20 cellular contexts compared by ENCODE assay signal in the genomic region with DNA sequence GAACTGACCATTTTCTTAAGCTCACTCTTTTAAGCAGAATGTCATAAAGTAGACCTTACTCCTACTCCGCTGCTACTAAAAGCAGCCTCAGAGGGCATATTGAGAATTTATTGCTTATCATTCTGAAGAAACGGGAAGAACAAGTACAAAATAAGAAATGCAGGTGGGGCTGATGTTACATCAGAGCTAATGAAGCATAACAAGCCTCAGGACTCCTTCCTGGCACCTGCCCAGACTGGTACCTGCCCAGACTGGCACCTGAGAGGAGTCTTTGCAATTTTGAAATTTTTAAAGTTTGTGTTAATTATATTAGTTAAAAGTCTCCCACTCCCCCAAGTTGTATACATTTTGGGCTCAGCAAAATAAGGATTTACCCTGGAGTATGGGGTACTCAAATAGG.
"Had no signal": no experiment of that assay in that cellular context is flagged by ENCODE, and none has a peak within 500 bp of the region (broad histone marks: within the 10 kb centered on the region; RNA-seq: fewer than 3 reads in every experiment).

No MANE protein-coding gene starts in this region.

- H3K4me1 Mint-ChIP-seq: activated CD4-positive, alpha-beta memory T cell treated with anti-CD3 and anti-CD28 coated beads, Interleukin-2, amount 10 ng/mL, durations not matched to agents 7 days and 5 days; activated naive CD8-positive, alpha-beta T cell treated with anti-CD3 and anti-CD28 coated beads, Interleukin-2, amount 10 ng/mL, durations not matched to agents 7 days and 5 days; immature natural killer cell had no signal

- DNase-seq: activated CD4-positive, alpha-beta memory T cell treated with anti-CD3 and anti-CD28 coated beads, Interleukin-2, amount 10 ng/mL, durations not matched to agents 7 days and 5 days; activated CD4-positive, alpha-beta T cell treated with anti-CD3 and anti-CD28 coated beads for 48 hours; activated effector memory CD4-positive, alpha-beta T cell treated with Interleukin-2 at 50 U/mL for 16 hours; activated naive CD4-positive, alpha-beta T cell treated with anti-CD3 and anti-CD28 coated beads for 36 hours; activated naive CD8-positive, alpha-beta T cell treated with anti-CD3 and anti-CD28 coated beads, Interleukin-2, amount 10 ng/mL, durations not matched to agents 7 days and 5 days; activated T-cell treated with anti-CD3 and anti-CD28 coated beads, Interleukin-2, amount 50 U/mL, for 72 hours; amniotic stem cell; cerebellar nuclear complex; immature natural killer cell; left ventricle myocardium inferior; midbrain; right cardiac atrium; stimulated activated CD4-positive, alpha-beta T cell treated with anti-CD3 and anti-CD28 coated beads, Interleukin-12 subunit alpha, Interleukin-12 subunit beta, amount 100 ng/mL, for 4 hours; stimulated activated CD4-positive, alpha-beta T cell treated with anti-CD3 and anti-CD28 coated beads, Interleukin-4, amount 100 ng/mL, for 4 hours; stimulated activated naive CD8-positive, alpha-beta T cell treated with anti-CD3 and anti-CD28 coated beads, Interleukin-15, Interleukin-2, amounts not matched to agents 100 U/mL and 50 U/mL, for 24 hours; T-helper 2 cell; upper lobe of left lung had no signal

- H3K27ac ChIP-seq: coronary artery, left ventricle myocardium inferior, upper lobe of left lung had no signal

- H3K27me3 ChIP-seq: upper lobe of left lung had no signal

- H3K4me1 ChIP-seq: left ventricle myocardium inferior, upper lobe of left lung had no signal

- H3K36me3 ChIP-seq: left ventricle myocardium inferior, upper lobe of left lung had no signal

- ATAC-seq: activated T-cell treated with anti-CD3 and anti-CD28 coated beads, Interleukin-2, amount 50 U/mL, for 72 hours; natural killer cell treated with Interleukin-12 subunit alpha and Interleukin-12 subunit beta and Interleukin-15 and Interleukin-18, amount 100 ng/mL, for 72 hours; right cardiac atrium; stimulated activated naive CD8-positive, alpha-beta T cell treated with anti-CD3 and anti-CD28 coated beads, Interleukin-15, Interleukin-2, amounts not matched to agents 100 U/mL and 50 U/mL, for 24 hours had no signal

- H3K4me3 ChIP-seq: coronary artery, left ventricle myocardium inferior, upper lobe of left lung had no signal

- H3K4me3 Mint-ChIP-seq: activated CD4-positive, alpha-beta memory T cell treated with anti-CD3 and anti-CD28 coated beads, Interleukin-2, amount 10 ng/mL, durations not matched to agents 7 days and 5 days; activated naive CD4-positive, alpha-beta T cell treated with anti-CD3 and anti-CD28 coated beads for 36 hours; activated naive CD8-positive, alpha-beta T cell treated with anti-CD3 and anti-CD28 coated beads, Interleukin-2, amount 10 ng/mL, durations not matched to agents 7 days and 5 days; activated T-cell treated with anti-CD3 and anti-CD28 coated beads, Interleukin-2, amount 50 U/mL, for 72 hours; immature natural killer cell; natural killer cell treated with Interleukin-12 subunit alpha and Interleukin-12 subunit beta and Interleukin-15 and Interleukin-18, amount 100 ng/mL, for 72 hours had no signal

- H3K9me3 ChIP-seq: left ventricle myocardium inferior, upper lobe of left lung had no signal

- H3K27ac Mint-ChIP-seq: activated CD4-positive, alpha-beta memory T cell treated with anti-CD3 and anti-CD28 coated beads, Interleukin-2, amount 10 ng/mL, durations not matched to agents 7 days and 5 days; activated naive CD4-positive, alpha-beta T cell treated with anti-CD3 and anti-CD28 coated beads for 36 hours; activated naive CD8-positive, alpha-beta T cell treated with anti-CD3 and anti-CD28 coated beads, Interleukin-2, amount 10 ng/mL, durations not matched to agents 7 days and 5 days; activated T-cell treated with anti-CD3 and anti-CD28 coated beads, Interleukin-2, amount 50 U/mL, for 72 hours; immature natural killer cell; natural killer cell treated with Interleukin-12 subunit alpha and Interleukin-12 subunit beta and Interleukin-15 and Interleukin-18, amount 100 ng/mL, for 72 hours; progenitor cell of endocrine pancreas had no signal

- H3K36me3 Mint-ChIP-seq: activated naive CD8-positive, alpha-beta T cell treated with anti-CD3 and anti-CD28 coated beads, Interleukin-2, amount 10 ng/mL, durations not matched to agents 7 days and 5 days; natural killer cell treated with Interleukin-12 subunit alpha and Interleukin-12 subunit beta and Interleukin-15 and Interleukin-18, amount 100 ng/mL, for 72 hours had no signal

- H3K27me3 Mint-ChIP-seq: activated CD4-positive, alpha-beta memory T cell treated with anti-CD3 and anti-CD28 coated beads, Interleukin-2, amount 10 ng/mL, durations not matched to agents 7 days and 5 days; activated naive CD8-positive, alpha-beta T cell treated with anti-CD3 and anti-CD28 coated beads, Interleukin-2, amount 10 ng/mL, durations not matched to agents 7 days and 5 days; natural killer cell treated with Interleukin-12 subunit alpha and Interleukin-12 subunit beta and Interleukin-15 and Interleukin-18, amount 100 ng/mL, for 72 hours; progenitor cell of endocrine pancreas had no signal
